1 cellular context compared by ENCODE assay signal in the genomic region with DNA sequence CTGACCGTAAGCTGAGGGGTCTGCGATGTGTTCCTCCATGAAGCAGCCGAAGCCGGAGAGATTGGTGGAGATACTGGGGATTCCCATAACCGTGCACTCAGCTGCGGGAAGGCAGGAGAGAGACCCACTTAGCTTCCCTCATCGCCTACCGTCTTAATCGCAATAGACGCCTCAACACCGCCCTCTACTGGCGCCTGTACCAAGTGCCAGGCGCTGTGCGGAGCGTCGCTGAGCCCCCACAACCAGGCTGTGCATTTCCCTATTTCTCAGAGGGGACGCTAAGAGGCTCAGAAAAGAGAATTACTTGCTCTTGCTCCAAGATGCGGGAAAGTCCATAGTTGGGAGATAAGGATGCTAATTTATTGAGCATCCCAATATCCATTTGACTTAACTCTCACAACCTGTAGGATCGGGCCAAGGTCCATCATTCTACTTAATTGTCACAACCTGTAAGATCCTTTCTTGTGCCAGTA.
TF ChIP-seq lines count a peak whose summit lies in the region.

No MANE protein-coding gene starts in this region.

TF ChIP-seq in K562, 482 proteins besides CTCF, POLR2A, EP300 and RAD21 (continued from another document and continues in another):
- TF ChIP-seq, protein P1, sequence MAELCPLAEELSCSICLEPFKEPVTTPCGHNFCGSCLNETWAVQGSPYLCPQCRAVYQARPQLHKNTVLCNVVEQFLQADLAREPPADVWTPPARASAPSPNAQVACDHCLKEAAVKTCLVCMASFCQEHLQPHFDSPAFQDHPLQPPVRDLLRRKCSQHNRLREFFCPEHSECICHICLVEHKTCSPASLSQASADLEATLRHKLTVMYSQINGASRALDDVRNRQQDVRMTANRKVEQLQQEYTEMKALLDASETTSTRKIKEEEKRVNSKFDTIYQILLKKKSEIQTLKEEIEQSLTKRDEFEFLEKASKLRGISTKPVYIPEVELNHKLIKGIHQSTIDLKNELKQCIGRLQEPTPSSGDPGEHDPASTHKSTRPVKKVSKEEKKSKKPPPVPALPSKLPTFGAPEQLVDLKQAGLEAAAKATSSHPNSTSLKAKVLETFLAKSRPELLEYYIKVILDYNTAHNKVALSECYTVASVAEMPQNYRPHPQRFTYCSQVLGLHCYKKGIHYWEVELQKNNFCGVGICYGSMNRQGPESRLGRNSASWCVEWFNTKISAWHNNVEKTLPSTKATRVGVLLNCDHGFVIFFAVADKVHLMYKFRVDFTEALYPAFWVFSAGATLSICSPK (IDR thresholded peaks at IDR 0.05; ENCODE audit: borderline replicate concordance): no peak
- TF ChIP-seq CSDE1 (IDR thresholded peaks at IDR 0.05) (no peak), KLF10 (CRISPR knock-in tag; IDR thresholded peaks at IDR 0.05) (no peak), ERF (CRISPR knock-in tag; IDR thresholded peaks at IDR 0.05) (no peak), HOXB6 (CRISPR knock-in tag; IDR thresholded peaks at IDR 0.05; ENCODE audit: borderline replicate concordance) (no peak), DMBX1 (CRISPR knock-in tag; IDR thresholded peaks at IDR 0.05; ENCODE audit: borderline replicate concordance) (no peak), ELF2 (CRISPR knock-in tag; IDR thresholded peaks at IDR 0.05) (no peak), FOXJ2 (tag; IDR thresholded peaks at IDR 0.05) (no peak), DPF2 (IDR thresholded peaks at IDR 0.05) (no peak), CBFA2T3 (IDR thresholded peaks at IDR 0.05) (no peak), KHSRP (IDR thresholded peaks at IDR 0.05) (no peak), NUFIP1 (IDR thresholded peaks at IDR 0.05; ENCODE audit: partially characterized antibody) (no peak), CXXC5 (CRISPR knock-in tag; IDR thresholded peaks at IDR 0.05) (peak; percentile 45; the same call in 1 of the 2 replicates), CHD2 (IDR thresholded peaks at IDR 0.05; ENCODE audit: low read depth, low read length) (no peak), STAT5B (CRISPR knock-in tag; IDR thresholded peaks at IDR 0.05) (no peak), MED1 (CRISPR knock-in tag; IDR thresholded peaks at IDR 0.05; ENCODE audit: borderline replicate concordance) (no peak), ZNF75A (CRISPR knock-in tag; IDR thresholded peaks at IDR 0.05) (no peak), KLF16 (IDR thresholded peaks at IDR 0.05) (0 out of 2 replicates have a peak, but pooled peaks have one; percentile 26), SMC3 (conservative IDR thresholded peaks at IDR 0.05; ENCODE audit: insufficient read depth, low read depth, low read length) (peak; percentile 77), MAZ (CRISPR knock-in tag; conservative IDR thresholded peaks at IDR 0.05 in 1 of 2, IDR thresholded peaks at IDR 0.05 in 1 of 2) (peak; percentile 41 to 82; a peak in 2 of 4 replicates), PRPF4 (IDR thresholded peaks at IDR 0.05; ENCODE audit: insufficient read depth, low read depth, low read length, poor library complexity, severe bottlenecking) (no peak), CREB1 (IDR thresholded peaks at IDR 0.05) (no peak), CREB1 (CRISPR knock-in tag; IDR thresholded peaks at IDR 0.05) (no peak), FOXA3 (CRISPR knock-in tag; conservative IDR thresholded peaks at IDR 0.05 in 1 of 2, IDR thresholded peaks at IDR 0.05 in 1 of 2) (no peak), ZNF165 (CRISPR knock-in tag; IDR thresholded peaks at IDR 0.05; ENCODE audit: borderline replicate concordance) (no peak), SMAD3 (CRISPR knock-in tag; conservative IDR thresholded peaks at IDR 0.05) (no peak), ZNF354B (CRISPR knock-in tag; IDR thresholded peaks at IDR 0.05) (no peak)
- TF ChIP-seq, protein P2, sequence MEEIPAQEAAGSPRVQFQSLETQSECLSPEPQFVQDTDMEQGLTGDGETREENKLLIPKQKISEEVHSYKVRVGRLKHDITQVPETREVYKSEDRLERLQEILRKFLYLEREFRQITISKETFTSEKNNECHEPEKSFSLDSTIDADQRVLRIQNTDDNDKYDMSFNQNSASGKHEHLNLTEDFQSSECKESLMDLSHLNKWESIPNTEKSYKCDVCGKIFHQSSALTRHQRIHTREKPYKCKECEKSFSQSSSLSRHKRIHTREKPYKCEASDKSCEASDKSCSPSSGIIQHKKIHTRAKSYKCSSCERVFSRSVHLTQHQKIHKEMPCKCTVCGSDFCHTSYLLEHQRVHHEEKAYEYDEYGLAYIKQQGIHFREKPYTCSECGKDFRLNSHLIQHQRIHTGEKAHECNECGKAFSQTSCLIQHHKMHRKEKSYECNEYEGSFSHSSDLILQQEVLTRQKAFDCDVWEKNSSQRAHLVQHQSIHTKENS (CRISPR knock-in tag; IDR thresholded peaks at IDR 0.05): no peak
- TF ChIP-seq, protein P3, sequence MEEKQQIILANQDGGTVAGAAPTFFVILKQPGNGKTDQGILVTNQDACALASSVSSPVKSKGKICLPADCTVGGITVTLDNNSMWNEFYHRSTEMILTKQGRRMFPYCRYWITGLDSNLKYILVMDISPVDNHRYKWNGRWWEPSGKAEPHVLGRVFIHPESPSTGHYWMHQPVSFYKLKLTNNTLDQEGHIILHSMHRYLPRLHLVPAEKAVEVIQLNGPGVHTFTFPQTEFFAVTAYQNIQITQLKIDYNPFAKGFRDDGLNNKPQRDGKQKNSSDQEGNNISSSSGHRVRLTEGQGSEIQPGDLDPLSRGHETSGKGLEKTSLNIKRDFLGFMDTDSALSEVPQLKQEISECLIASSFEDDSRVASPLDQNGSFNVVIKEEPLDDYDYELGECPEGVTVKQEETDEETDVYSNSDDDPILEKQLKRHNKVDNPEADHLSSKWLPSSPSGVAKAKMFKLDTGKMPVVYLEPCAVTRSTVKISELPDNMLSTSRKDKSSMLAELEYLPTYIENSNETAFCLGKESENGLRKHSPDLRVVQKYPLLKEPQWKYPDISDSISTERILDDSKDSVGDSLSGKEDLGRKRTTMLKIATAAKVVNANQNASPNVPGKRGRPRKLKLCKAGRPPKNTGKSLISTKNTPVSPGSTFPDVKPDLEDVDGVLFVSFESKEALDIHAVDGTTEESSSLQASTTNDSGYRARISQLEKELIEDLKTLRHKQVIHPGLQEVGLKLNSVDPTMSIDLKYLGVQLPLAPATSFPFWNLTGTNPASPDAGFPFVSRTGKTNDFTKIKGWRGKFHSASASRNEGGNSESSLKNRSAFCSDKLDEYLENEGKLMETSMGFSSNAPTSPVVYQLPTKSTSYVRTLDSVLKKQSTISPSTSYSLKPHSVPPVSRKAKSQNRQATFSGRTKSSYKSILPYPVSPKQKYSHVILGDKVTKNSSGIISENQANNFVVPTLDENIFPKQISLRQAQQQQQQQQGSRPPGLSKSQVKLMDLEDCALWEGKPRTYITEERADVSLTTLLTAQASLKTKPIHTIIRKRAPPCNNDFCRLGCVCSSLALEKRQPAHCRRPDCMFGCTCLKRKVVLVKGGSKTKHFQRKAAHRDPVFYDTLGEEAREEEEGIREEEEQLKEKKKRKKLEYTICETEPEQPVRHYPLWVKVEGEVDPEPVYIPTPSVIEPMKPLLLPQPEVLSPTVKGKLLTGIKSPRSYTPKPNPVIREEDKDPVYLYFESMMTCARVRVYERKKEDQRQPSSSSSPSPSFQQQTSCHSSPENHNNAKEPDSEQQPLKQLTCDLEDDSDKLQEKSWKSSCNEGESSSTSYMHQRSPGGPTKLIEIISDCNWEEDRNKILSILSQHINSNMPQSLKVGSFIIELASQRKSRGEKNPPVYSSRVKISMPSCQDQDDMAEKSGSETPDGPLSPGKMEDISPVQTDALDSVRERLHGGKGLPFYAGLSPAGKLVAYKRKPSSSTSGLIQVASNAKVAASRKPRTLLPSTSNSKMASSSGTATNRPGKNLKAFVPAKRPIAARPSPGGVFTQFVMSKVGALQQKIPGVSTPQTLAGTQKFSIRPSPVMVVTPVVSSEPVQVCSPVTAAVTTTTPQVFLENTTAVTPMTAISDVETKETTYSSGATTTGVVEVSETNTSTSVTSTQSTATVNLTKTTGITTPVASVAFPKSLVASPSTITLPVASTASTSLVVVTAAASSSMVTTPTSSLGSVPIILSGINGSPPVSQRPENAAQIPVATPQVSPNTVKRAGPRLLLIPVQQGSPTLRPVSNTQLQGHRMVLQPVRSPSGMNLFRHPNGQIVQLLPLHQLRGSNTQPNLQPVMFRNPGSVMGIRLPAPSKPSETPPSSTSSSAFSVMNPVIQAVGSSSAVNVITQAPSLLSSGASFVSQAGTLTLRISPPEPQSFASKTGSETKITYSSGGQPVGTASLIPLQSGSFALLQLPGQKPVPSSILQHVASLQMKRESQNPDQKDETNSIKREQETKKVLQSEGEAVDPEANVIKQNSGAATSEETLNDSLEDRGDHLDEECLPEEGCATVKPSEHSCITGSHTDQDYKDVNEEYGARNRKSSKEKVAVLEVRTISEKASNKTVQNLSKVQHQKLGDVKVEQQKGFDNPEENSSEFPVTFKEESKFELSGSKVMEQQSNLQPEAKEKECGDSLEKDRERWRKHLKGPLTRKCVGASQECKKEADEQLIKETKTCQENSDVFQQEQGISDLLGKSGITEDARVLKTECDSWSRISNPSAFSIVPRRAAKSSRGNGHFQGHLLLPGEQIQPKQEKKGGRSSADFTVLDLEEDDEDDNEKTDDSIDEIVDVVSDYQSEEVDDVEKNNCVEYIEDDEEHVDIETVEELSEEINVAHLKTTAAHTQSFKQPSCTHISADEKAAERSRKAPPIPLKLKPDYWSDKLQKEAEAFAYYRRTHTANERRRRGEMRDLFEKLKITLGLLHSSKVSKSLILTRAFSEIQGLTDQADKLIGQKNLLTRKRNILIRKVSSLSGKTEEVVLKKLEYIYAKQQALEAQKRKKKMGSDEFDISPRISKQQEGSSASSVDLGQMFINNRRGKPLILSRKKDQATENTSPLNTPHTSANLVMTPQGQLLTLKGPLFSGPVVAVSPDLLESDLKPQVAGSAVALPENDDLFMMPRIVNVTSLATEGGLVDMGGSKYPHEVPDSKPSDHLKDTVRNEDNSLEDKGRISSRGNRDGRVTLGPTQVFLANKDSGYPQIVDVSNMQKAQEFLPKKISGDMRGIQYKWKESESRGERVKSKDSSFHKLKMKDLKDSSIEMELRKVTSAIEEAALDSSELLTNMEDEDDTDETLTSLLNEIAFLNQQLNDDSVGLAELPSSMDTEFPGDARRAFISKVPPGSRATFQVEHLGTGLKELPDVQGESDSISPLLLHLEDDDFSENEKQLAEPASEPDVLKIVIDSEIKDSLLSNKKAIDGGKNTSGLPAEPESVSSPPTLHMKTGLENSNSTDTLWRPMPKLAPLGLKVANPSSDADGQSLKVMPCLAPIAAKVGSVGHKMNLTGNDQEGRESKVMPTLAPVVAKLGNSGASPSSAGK (IDR thresholded peaks at IDR 0.05): no peak
- TF ChIP-seq, protein P4, sequence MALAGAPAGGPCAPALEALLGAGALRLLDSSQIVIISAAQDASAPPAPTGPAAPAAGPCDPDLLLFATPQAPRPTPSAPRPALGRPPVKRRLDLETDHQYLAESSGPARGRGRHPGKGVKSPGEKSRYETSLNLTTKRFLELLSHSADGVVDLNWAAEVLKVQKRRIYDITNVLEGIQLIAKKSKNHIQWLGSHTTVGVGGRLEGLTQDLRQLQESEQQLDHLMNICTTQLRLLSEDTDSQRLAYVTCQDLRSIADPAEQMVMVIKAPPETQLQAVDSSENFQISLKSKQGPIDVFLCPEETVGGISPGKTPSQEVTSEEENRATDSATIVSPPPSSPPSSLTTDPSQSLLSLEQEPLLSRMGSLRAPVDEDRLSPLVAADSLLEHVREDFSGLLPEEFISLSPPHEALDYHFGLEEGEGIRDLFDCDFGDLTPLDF (CRISPR knock-in tag; IDR thresholded peaks at IDR 0.05): peak; percentile 66; the same call in 1 of the 2 replicates
- TF ChIP-seq, protein P5, sequence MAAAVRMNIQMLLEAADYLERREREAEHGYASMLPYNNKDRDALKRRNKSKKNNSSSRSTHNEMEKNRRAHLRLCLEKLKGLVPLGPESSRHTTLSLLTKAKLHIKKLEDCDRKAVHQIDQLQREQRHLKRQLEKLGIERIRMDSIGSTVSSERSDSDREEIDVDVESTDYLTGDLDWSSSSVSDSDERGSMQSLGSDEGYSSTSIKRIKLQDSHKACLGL (CRISPR knock-in tag; IDR thresholded peaks at IDR 0.05; ENCODE audit: borderline replicate concordance, poor library complexity, severe bottlenecking): no peak
